7 cellular contexts compared by ENCODE assay signal in the genomic region with DNA sequence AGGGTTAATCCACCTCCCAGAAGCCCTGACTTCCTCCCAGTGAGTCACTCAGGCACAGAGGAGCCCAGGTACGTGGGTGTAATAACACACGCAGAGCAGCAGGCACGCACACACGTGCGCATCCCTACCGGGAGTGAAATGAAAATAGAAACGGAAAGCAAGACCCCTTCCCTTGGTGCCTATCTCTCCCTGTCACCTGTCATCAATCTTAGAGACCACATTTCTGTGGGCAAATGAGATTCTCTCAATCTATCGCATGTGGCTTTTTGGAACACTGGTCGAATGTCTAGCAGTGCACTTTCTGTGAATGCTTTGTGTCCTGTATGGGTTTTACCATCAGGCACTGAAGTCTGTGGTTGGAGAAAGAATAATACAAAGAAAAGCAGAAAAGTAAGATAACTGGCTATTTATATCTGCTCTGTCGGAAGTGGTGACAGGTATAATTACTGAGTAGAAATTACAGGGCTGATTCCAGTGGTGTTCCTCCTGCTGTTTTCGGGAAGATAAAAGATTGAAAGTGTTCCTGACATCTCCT.
A peak's percentile ranks its signal among the peaks of the same experiment; 100 is the strongest.
DNase-seq lines count a peak whose midpoint lies in the region; ATAC-seq lines count a peak whose summit lies in the region.

No MANE protein-coding gene starts in this region.

- DNase-seq in activated naive CD4-positive, alpha-beta T cell treated with Interleukin-2 at 50 U/mL for 16 hours: peak; percentile 35
- peak; percentile 8 for DNase-seq in stimulated activated CD4-positive, alpha-beta T cell treated with anti-CD3 and anti-CD28 coated beads, Interleukin-4, amount 100 ng/mL, for 1 hour
- DNase-seq in activated effector memory CD4-positive, alpha-beta T cell treated with anti-CD3 and anti-CD28 coated beads, Interleukin-2, amount 50 U/mL, for 16 hours: no peak
- DNase-seq in NCI-H187 (lab: John Stamatoyannopoulos, UW) (no peak), CD1c-positive myeloid dendritic cell (ENCODE audit: extremely low spot score) (no peak)

- ATAC-seq in GM21360 (IDR thresholded peaks at IDR 0.05; ENCODE audit: unreplicated experiment) (peak; percentile 86), HG03354 (IDR thresholded peaks at IDR 0.05; ENCODE audit: poor library complexity, severe bottlenecking, unreplicated experiment) (peak; percentile 90)

Comparison
In these comparisons a context has a peak if more than half of its experiments do, and no peak if none do; other contexts are left out.
1. DNase-seq: peak in activated naive CD4-positive, alpha-beta T cell treated with Interleukin-2 at 50 U/mL for 16 hours (single experiment) and stimulated activated CD4-positive, alpha-beta T cell treated with anti-CD3 and anti-CD28 coated beads, Interleukin-4, amount 100 ng/mL, for 1 hour (single experiment); none in activated effector memory CD4-positive, alpha-beta T cell treated with anti-CD3 and anti-CD28 coated beads, Interleukin-2, amount 50 U/mL, for 16 hours (single experiment), NCI-H187 (0 of 2) and CD1c-positive myeloid dendritic cell (single experiment).